In genomic region chr6:30573113-30573512, GRCh38 we compare ENCODE assay signal across 2 cellular contexts.
TF ChIP-seq lines count a peak whose summit lies in the region.

No MANE protein-coding gene starts in this region.

TF ChIP-seq in SK-N-SH, 30 proteins besides CTCF, POLR2A, EP300 and RAD21:
- no peak for TF ChIP-seq POLR2AphosphoS5 (IDR thresholded peaks at IDR 0.05; ENCODE audit: low read depth, low read length)
- TF ChIP-seq FOSL2 (IDR thresholded peaks at IDR 0.05; ENCODE audit: borderline replicate concordance, low read depth) = no peak
- no peak for TF ChIP-seq JUND (IDR thresholded peaks at IDR 0.05)
- no peak for TF ChIP-seq EZH2phosphoT487 (IDR thresholded peaks at IDR 0.05; ENCODE audit: borderline replicate concordance, low read depth)

TF ChIP-seq in SK-N-SH treated with all-trans-retinoic acid at 6 μM for 48 hours, 23 proteins besides CTCF, POLR2A, EP300 and RAD21:
- TF ChIP-seq, protein P1, sequence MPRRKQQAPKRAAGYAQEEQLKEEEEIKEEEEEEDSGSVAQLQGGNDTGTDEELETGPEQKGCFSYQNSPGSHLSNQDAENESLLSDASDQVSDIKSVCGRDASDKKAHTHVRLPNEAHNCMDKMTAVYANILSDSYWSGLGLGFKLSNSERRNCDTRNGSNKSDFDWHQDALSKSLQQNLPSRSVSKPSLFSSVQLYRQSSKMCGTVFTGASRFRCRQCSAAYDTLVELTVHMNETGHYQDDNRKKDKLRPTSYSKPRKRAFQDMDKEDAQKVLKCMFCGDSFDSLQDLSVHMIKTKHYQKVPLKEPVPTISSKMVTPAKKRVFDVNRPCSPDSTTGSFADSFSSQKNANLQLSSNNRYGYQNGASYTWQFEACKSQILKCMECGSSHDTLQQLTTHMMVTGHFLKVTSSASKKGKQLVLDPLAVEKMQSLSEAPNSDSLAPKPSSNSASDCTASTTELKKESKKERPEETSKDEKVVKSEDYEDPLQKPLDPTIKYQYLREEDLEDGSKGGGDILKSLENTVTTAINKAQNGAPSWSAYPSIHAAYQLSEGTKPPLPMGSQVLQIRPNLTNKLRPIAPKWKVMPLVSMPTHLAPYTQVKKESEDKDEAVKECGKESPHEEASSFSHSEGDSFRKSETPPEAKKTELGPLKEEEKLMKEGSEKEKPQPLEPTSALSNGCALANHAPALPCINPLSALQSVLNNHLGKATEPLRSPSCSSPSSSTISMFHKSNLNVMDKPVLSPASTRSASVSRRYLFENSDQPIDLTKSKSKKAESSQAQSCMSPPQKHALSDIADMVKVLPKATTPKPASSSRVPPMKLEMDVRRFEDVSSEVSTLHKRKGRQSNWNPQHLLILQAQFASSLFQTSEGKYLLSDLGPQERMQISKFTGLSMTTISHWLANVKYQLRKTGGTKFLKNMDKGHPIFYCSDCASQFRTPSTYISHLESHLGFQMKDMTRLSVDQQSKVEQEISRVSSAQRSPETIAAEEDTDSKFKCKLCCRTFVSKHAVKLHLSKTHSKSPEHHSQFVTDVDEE (CRISPR knock-in tag; IDR thresholded peaks at IDR 0.05) = no peak
- TF ChIP-seq POU6F1 (CRISPR knock-in tag; IDR thresholded peaks at IDR 0.05; ENCODE audit: borderline replicate concordance, low read depth) = no peak
- TF ChIP-seq GLIS3 (CRISPR knock-in tag; IDR thresholded peaks at IDR 0.05) = no peak
- TF ChIP-seq ZC3H10 (CRISPR knock-in tag; IDR thresholded peaks at IDR 0.05) = no peak
- TF ChIP-seq, protein P2, sequence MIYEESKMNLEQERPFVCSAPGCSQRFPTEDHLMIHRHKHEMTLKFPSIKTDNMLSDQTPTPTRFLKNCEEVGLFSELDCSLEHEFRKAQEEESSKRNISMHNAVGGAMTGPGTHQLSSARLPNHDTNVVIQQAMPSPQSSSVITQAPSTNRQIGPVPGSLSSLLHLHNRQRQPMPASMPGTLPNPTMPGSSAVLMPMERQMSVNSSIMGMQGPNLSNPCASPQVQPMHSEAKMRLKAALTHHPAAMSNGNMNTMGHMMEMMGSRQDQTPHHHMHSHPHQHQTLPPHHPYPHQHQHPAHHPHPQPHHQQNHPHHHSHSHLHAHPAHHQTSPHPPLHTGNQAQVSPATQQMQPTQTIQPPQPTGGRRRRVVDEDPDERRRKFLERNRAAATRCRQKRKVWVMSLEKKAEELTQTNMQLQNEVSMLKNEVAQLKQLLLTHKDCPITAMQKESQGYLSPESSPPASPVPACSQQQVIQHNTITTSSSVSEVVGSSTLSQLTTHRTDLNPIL (CRISPR knock-in tag; IDR thresholded peaks at IDR 0.05; ENCODE audit: low read depth) = no peak
- no peak for TF ChIP-seq ARNTL (CRISPR knock-in tag; IDR thresholded peaks at IDR 0.05; ENCODE audit: borderline replicate concordance, low read depth)
- no peak for TF ChIP-seq ISL1 (CRISPR knock-in tag; IDR thresholded peaks at IDR 0.05)
- TF ChIP-seq OSR1 (CRISPR knock-in tag; IDR thresholded peaks at IDR 0.05) = no peak
- no peak for TF ChIP-seq ZFP3 (CRISPR knock-in tag; IDR thresholded peaks at IDR 0.05)
- TF ChIP-seq SNAI2 (CRISPR knock-in tag; IDR thresholded peaks at IDR 0.05) = no peak
- TF ChIP-seq CSDC2 (CRISPR knock-in tag; IDR thresholded peaks at IDR 0.05) = no peak
- no peak for TF ChIP-seq ZNF70 (CRISPR knock-in tag; IDR thresholded peaks at IDR 0.05)
- no peak for TF ChIP-seq ZNF565 (CRISPR knock-in tag; conservative IDR thresholded peaks at IDR 0.05; ENCODE audit: low read depth)
- TF ChIP-seq CSRNP3 (CRISPR knock-in tag; IDR thresholded peaks at IDR 0.05) = no peak
- no peak for TF ChIP-seq TCF4 (CRISPR knock-in tag; IDR thresholded peaks at IDR 0.05; ENCODE audit: borderline replicate concordance)
